Comparison of ENCODE assay signal across 8 cellular contexts in the genomic region with DNA sequence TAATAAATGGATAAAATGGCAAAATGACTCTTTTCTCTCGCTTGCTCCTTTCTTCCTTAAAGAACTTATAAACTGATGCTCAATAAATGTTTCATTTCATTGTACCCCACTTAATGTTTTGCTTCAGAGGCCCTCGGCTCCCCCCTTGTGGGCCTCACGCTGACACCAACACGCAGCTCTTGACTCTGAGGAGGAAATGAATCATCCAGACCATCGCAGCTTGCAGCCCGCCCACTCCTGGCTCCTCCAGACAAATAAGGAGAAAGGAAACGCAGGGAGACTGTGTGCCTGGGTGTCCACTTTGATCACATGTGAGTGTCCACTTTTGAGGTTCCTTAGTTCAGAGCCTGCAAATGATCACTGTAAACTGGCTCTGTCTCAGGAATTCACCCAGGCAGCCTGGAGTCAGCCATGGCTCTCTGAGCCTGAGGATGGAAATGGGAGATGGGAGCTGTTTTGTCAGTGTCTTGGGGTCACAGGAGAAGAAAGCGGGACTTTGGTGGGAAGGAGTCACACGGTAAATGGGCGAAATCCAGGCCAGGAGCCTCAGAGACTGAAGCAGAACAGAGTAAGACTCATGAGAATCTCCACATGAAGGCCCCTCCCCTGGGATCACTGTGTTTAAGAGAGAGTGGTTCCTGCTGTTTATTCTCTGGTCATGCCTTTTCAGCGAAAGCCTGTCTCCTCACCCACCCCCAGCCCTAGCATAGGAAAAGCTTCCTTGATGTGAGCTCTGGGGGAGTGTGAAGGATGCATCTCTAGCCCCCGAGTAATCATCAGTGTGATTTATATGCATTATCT.
DNase-seq lines count a peak whose midpoint lies in the region; ATAC-seq and TF ChIP-seq lines count a peak whose summit lies in the region.

No MANE protein-coding gene starts in this region.

- DNase-seq in NCI-H2196 (lab: John Stamatoyannopoulos, UW; ENCODE audit: unreplicated experiment) = peak; percentile 9
- no peak for DNase-seq in NCI-H2196 treated with DMSO at 0.1 percent for 48 hours (lab: John Stamatoyannopoulos, UW; ENCODE audit: unreplicated experiment)
- peak; percentile 84 for DNase-seq in Panc1 (ENCODE audit: low read depth, low spot score)
- DNase-seq in activated naive CD8-positive, alpha-beta T cell treated with anti-CD3 and anti-CD28 coated beads, Interleukin-2, amount 50 U/mL, for 16 hours (ENCODE audit: low read depth, low spot score) = peak; percentile 30
- DNase-seq in heart right ventricle = peak; percentile 62 to 84
- DNase-seq in retinal pigment epithelial cell (ENCODE audit: low read depth) = peak; percentile 79
- no peak for DNase-seq in DMS153 (lab: John Stamatoyannopoulos, UW)

- H3K4me1 ChIP-seq in Panc1 (ENCODE audit: control insufficient read depth, insufficient read depth, low read length) (peaks cover 25% of the 10 kb centered on the region), heart right ventricle (peaks cover 3 to 36% (median 18%) of the 10 kb centered on the region in 9 donors)

- intact Hi-C loops in Panc1 (cut with micrococcal nuclease; ENCODE audit: unreplicated experiment) (no loop called here), heart right ventricle (cut with DNase I) (loop anchor here in 2 of 10 donors (10.0 kb wide), 2 partner anchors 92 to 132 kb away; no protein-coding TSS in a partner anchor)

- no peaks in the 10 kb centered on the region for H3K36me3 ChIP-seq in Panc1 (ENCODE audit: control insufficient read depth, insufficient read depth, low read length)
- H3K36me3 ChIP-seq in heart right ventricle = peaks cover 0 to 97% (median 16%) of the 10 kb centered on the region in 9 donors

- POLR2A ChIA-PET in Panc1 (lab: Charles Lee) = no interaction called here

- peak; percentile 90 for ATAC-seq in HG02938 (IDR thresholded peaks at IDR 0.05; ENCODE audit: unreplicated experiment)
- ATAC-seq in Panc1 = peak; percentile 90
- peak; percentile 81 to 97 (median 95) for ATAC-seq in heart right ventricle

- 35 to 40% methylated on average over 12 of the region's 12 CpGs for WGBS in heart right ventricle, 2 donors

- H3K9me3 ChIP-seq in Panc1 (ENCODE audit: control insufficient read depth, insufficient read depth, low read depth, low read length) = no peaks in the 10 kb centered on the region
- no peaks in the 10 kb centered on the region for H3K9me3 ChIP-seq in heart right ventricle

- CTCF ChIA-PET in Panc1 (lab: Charles Lee) = no interaction called here

- H3K4me3 ChIP-seq in Panc1 (ENCODE audit: low read depth in 2 of 2, low read length in 2 of 2) (peak overlapping the region in 1 of 2 experiments; percentile 12; a peak in 1 of 4 replicates), heart right ventricle (no peak overlapping the region), retinal pigment epithelial cell (ENCODE audit: low read length) (no peak overlapping the region)

- H3K27ac ChIP-seq in Panc1 (ENCODE audit: low read length) = peak overlapping the region; percentile 68
- H3K27ac ChIP-seq in heart right ventricle = peak overlapping the region in 8 of 10 donors; percentile 59 to 79 (median 68)

- H3K27me3 ChIP-seq in Panc1 (ENCODE audit: control insufficient read depth, insufficient read depth, low read length) (no peaks in the 10 kb centered on the region), heart right ventricle (no peaks in the 10 kb centered on the region)

- TF ChIP-seq CTCF in Panc1 (IDR thresholded peaks at IDR 0.05) (no peak), heart right ventricle (IDR thresholded peaks at IDR 0.05) (peak in 6 of 9 donors; percentile 30 to 61 (median 46)), retinal pigment epithelial cell (conservative IDR thresholded peaks at IDR 0.05; ENCODE audit: low read depth, low read length) (peak; percentile 51)

- in situ Hi-C loops in Panc1 (cut with HindIII; ENCODE audit: low pct_unique_long_range_greater_than_20kb, low sequenced_read_pairs) = no loop called here

- no TSS peak for BruUV-seq in Panc1 (replicated peaks; lab: Mats Ljungman, UMichigan)

Comparison
In these comparisons a context has a peak if more than half of its experiments do, and no peak if none do; other contexts are left out.
1. DNase-seq: peak in NCI-H2196 (single experiment), Panc1 (single experiment), activated naive CD8-positive, alpha-beta T cell treated with anti-CD3 and anti-CD28 coated beads, Interleukin-2, amount 50 U/mL, for 16 hours (single experiment), heart right ventricle (2 of 2) and retinal pigment epithelial cell (single experiment); none in NCI-H2196 treated with DMSO at 0.1 percent for 48 hours (single experiment) and DMS153 (single experiment).
2. Peak in every context shown above with its lines, with median percentiles within 50 percentile points of each other: ATAC-seq.